In the genomic region with DNA sequence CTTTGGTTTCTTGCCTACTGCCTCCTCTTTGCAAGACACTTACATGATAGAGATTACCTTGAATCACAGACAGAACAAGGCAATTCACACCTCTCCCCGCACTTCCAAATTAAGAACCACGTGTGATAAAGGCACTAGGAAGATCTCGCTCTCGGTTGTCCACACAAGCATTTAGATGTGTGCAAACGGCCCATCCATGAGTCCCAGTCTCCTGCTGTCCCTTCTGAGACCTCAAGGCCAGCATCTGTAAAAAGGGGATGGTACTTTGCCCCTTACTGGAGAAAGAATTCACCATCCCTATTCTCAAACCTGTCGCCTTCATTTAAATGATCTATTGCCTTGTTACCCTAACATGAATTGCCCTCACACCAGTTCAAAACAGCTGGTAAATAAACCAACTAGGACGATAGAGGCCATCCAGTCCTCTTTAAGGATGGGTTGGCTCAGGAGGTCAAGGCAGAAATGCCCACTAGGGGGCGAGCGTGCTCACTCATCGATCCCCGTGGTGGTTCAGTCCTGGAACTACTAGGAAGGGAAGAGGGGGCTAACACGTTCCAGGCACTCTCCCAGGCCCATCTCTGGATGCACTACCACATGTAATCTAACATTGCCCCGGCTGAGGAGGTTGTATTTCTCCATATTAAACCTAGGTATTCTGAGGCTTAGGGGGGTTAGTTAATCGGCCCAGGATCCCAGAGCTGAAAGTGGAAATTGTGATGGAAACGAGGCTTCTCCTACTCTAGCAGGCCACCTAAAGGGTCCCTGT, we compare ENCODE assay signal across 8 cellular contexts.
DNase-seq lines count a peak whose midpoint lies in the region; ATAC-seq and TF ChIP-seq lines count a peak whose summit lies in the region.

No MANE protein-coding gene starts in this region.

- H3K27ac Mint-ChIP-seq in activated CD8-positive, alpha-beta T cell treated with anti-CD3 and anti-CD28 coated beads for 36 hours, result no peak overlapping the region
- no peak overlapping the region for H3K27ac Mint-ChIP-seq in natural killer cell treated with Interleukin-12 subunit alpha and Interleukin-12 subunit beta and Interleukin-15 and Interleukin-18, amount 100 ng/mL, for 72 hours

- H3K4me3 Mint-ChIP-seq in activated CD8-positive, alpha-beta T cell treated with anti-CD3 and anti-CD28 coated beads for 36 hours, result no peak overlapping the region
- no peak overlapping the region for H3K4me3 Mint-ChIP-seq in natural killer cell treated with Interleukin-12 subunit alpha and Interleukin-12 subunit beta and Interleukin-15 and Interleukin-18, amount 100 ng/mL, for 72 hours

- intact Hi-C loops in activated CD8-positive, alpha-beta T cell treated with anti-CD3 and anti-CD28 coated beads for 36 hours (cut with micrococcal nuclease), result loop anchor here (5.0 kb wide), 1 partner anchor 199 kb away; no protein-coding TSS in a partner anchor
- intact Hi-C loops in thyroid gland (cut with DNase I), result loop anchor here (10.0 kb wide), 1 partner anchor 496 kb away; no protein-coding TSS in a partner anchor

- H3K4me3 ChIP-seq in AG04450 (ENCODE audit: low read depth, low read length) (no peak overlapping the region), thyroid gland (replicated peaks in 1 of 3) (no peak overlapping the region)

- no peaks in the 10 kb centered on the region for H3K36me3 Mint-ChIP-seq in activated CD8-positive, alpha-beta T cell treated with anti-CD3 and anti-CD28 coated beads for 36 hours (ENCODE audit: low read depth)
- no peaks in the 10 kb centered on the region for H3K36me3 Mint-ChIP-seq in natural killer cell treated with Interleukin-12 subunit alpha and Interleukin-12 subunit beta and Interleukin-15 and Interleukin-18, amount 100 ng/mL, for 72 hours

- TF ChIP-seq CTCF in AG04450 (IDR thresholded peaks at IDR 0.05; ENCODE audit: low read depth, low read length) (peak; percentile 85), thyroid gland (IDR thresholded peaks at IDR 0.05) (peak; percentile 49 to 83 (median 76))
- TF ChIP-seq CTCF in activated CD8-positive, alpha-beta T cell treated with anti-CD3 and anti-CD28 coated beads for 36 hours (IDR thresholded peaks at IDR 0.05), result peak; percentile 74

- H3K4me1 Mint-ChIP-seq in activated CD8-positive, alpha-beta T cell treated with anti-CD3 and anti-CD28 coated beads for 36 hours (ENCODE audit: low read depth), result no peaks in the 10 kb centered on the region
- peaks cover 4 to 5% of the 10 kb centered on the region in 2 donors for H3K4me1 Mint-ChIP-seq in natural killer cell treated with Interleukin-12 subunit alpha and Interleukin-12 subunit beta and Interleukin-15 and Interleukin-18, amount 100 ng/mL, for 72 hours (ENCODE audit: low read depth in 2 of 2)

- no peak for TF ChIP-seq POLR2A in thyroid gland (IDR thresholded peaks at IDR 0.05)

- no peaks in the 10 kb centered on the region for H3K36me3 ChIP-seq in thyroid gland

- CTCF ChIA-PET in AG04450 (lab: Charles Lee), result interaction anchor here (0.5 to 2.8 kb wide), 26 partner anchors 8 to 877 kb away, joined by 3 to 17 read pairs (median 4); no protein-coding TSS in a partner anchor
- CTCF ChIA-PET in activated CD8-positive, alpha-beta T cell treated with anti-CD3 and anti-CD28 coated beads for 36 hours (lab: Charles Lee), result interaction anchor here (0.5 to 5.0 kb wide), 24 partner anchors 9 to 544 kb away, joined by 3 to 22 read pairs (median 4); no protein-coding TSS in a partner anchor

- POLR2A ChIA-PET in AG04450 (lab: Yijun Ruan, JAX), result no interaction called here
- POLR2A ChIA-PET in activated CD8-positive, alpha-beta T cell treated with anti-CD3 and anti-CD28 coated beads for 36 hours (lab: Charles Lee), result interaction anchor here (0.6 kb wide), 1 partner anchor 12 kb away, joined by 3 read pairs; no protein-coding TSS in a partner anchor

- 30 to 36% methylated on average over 13 to 15 of the region's 15 CpGs for WGBS in thyroid gland, 2 donors

- H3K27me3 ChIP-seq in AG04450 (ENCODE audit: control insufficient read depth, insufficient read depth, low read length) (peaks cover 7% of the 10 kb centered on the region), thyroid gland (no peaks in the 10 kb centered on the region)

- H3K9me3 Mint-ChIP-seq in activated CD8-positive, alpha-beta T cell treated with anti-CD3 and anti-CD28 coated beads for 36 hours, result no peaks in the 10 kb centered on the region
- no peaks in the 10 kb centered on the region for H3K9me3 Mint-ChIP-seq in natural killer cell treated with Interleukin-12 subunit alpha and Interleukin-12 subunit beta and Interleukin-15 and Interleukin-18, amount 100 ng/mL, for 72 hours

- H3K9me3 ChIP-seq in AG04450 (ENCODE audit: control insufficient read depth, insufficient read depth, low read length) (no peaks in the 10 kb centered on the region), thyroid gland (no peaks in the 10 kb centered on the region)

- H3K27ac ChIP-seq in AG04450 (ENCODE audit: low read depth, low read length) (no peak overlapping the region), thyroid gland (no peak overlapping the region)

- ATAC-seq in GM18502 (IDR thresholded peaks at IDR 0.05; ENCODE audit: poor library complexity, unreplicated experiment) (peak; percentile 93), HG02981 (IDR thresholded peaks at IDR 0.05; ENCODE audit: unreplicated experiment) (peak; percentile 82), esophagus mucosa (peak; percentile 73)
- ATAC-seq in activated CD8-positive, alpha-beta T cell treated with anti-CD3 and anti-CD28 coated beads for 36 hours, result peak; percentile 79
- peak; percentile 57 to 74 for ATAC-seq in natural killer cell treated with Interleukin-12 subunit alpha and Interleukin-12 subunit beta and Interleukin-15 and Interleukin-18, amount 100 ng/mL, for 72 hours

- H3K27me3 Mint-ChIP-seq in activated CD8-positive, alpha-beta T cell treated with anti-CD3 and anti-CD28 coated beads for 36 hours, result peaks cover 19% of the 10 kb centered on the region
- H3K27me3 Mint-ChIP-seq in natural killer cell treated with Interleukin-12 subunit alpha and Interleukin-12 subunit beta and Interleukin-15 and Interleukin-18, amount 100 ng/mL, for 72 hours, result peaks cover 14 to 44% of the 10 kb centered on the region in 2 donors

- DNase-seq in AG04450 (ENCODE audit: low read depth, low spot score), result no peak
- DNase-seq in NCI-H345 (lab: John Stamatoyannopoulos, UW), result peak; percentile 21
- DNase-seq in activated CD8-positive, alpha-beta T cell treated with anti-CD3 and anti-CD28 coated beads for 36 hours, result peak; percentile 84
- DNase-seq in natural killer cell treated with Interleukin-12 subunit alpha and Interleukin-12 subunit beta and Interleukin-15 and Interleukin-18, amount 100 ng/mL, for 72 hours (ENCODE audit: low spot score), result peak; percentile 82
- peak; percentile 76 to 80 for DNase-seq in thyroid gland

- H3K4me1 ChIP-seq in thyroid gland, result no peaks in the 10 kb centered on the region
